1 cellular context compared by ENCODE assay signal in the genomic region with DNA sequence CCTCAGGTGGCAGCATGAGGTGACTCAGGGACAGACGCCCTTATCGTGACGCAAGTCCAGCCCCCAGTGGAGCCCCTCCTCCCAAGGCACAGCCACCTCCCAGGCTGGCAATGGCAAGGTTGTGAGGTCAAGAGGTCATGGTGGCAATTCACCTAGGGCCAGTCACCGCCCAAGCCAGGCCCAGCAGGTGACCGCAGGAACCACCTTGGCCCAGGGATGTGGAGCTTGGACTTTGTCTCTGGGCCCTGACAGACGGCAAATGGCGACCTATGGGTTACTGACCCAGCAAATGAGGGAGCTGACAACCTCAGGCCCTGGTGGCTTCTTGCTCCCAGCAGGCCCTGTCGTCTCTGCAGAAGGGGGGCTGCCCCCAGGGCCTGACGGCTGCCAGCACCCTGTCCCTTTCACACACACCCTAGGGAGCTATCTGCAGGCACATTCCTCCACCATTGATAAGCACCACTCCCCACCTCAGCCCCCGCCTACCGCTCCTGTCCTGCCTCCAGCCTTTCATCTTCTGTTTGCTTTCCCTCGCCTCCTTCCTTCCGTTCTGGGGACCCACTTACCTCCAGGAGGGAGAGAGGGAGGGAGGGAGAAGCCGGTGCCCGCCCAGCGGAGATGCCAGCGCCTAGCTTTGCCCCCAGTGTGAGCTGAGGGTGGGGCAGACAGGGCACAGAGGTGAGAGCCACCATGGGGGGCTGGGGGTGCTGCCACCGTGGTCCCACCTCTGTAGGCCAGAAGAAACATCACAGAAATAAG.
TF ChIP-seq lines count a peak whose summit lies in the region.

No MANE protein-coding gene starts in this region.

TF ChIP-seq in HepG2, 621 proteins besides CTCF, POLR2A, EP300 and RAD21 (continued from another document and continues in another):
- TF ChIP-seq, protein P1, sequence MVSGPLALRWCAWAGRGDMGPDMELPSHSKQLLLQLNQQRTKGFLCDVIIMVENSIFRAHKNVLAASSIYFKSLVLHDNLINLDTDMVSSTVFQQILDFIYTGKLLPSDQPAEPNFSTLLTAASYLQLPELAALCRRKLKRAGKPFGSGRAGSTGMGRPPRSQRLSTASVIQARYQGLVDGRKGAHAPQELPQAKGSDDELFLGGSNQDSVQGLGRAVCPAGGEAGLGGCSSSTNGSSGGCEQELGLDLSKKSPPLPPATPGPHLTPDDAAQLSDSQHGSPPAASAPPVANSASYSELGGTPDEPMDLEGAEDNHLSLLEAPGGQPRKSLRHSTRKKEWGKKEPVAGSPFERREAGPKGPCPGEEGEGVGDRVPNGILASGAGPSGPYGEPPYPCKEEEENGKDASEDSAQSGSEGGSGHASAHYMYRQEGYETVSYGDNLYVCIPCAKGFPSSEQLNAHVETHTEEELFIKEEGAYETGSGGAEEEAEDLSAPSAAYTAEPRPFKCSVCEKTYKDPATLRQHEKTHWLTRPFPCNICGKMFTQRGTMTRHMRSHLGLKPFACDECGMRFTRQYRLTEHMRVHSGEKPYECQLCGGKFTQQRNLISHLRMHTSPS (CRISPR knock-in tag; IDR thresholded peaks at IDR 0.05; ENCODE audit: low read depth), result peak; percentile 99
- no peak for TF ChIP-seq SOX6 (IDR thresholded peaks at IDR 0.05)
- TF ChIP-seq SOX6 (CRISPR knock-in tag; IDR thresholded peaks at IDR 0.05), result peak; percentile 90
- peak; percentile 46 for TF ChIP-seq TAF1 (CRISPR knock-in tag; IDR thresholded peaks at IDR 0.05)
- TF ChIP-seq, protein P2, sequence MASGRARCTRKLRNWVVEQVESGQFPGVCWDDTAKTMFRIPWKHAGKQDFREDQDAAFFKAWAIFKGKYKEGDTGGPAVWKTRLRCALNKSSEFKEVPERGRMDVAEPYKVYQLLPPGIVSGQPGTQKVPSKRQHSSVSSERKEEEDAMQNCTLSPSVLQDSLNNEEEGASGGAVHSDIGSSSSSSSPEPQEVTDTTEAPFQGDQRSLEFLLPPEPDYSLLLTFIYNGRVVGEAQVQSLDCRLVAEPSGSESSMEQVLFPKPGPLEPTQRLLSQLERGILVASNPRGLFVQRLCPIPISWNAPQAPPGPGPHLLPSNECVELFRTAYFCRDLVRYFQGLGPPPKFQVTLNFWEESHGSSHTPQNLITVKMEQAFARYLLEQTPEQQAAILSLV (CRISPR knock-in tag; IDR thresholded peaks at IDR 0.05; ENCODE audit: borderline replicate concordance), result peak; percentile 62; the same call in 1 of the 2 replicates
- TF ChIP-seq NKX3-1 (CRISPR knock-in tag; IDR thresholded peaks at IDR 0.05), result peak; percentile 61; the same call in 1 of the 2 replicates
- peak; percentile 93 for TF ChIP-seq RXRB (CRISPR knock-in tag; IDR thresholded peaks at IDR 0.05; ENCODE audit: borderline replicate concordance)
- no peak for TF ChIP-seq RARG (CRISPR knock-in tag; IDR thresholded peaks at IDR 0.05; ENCODE audit: low read depth)
- TF ChIP-seq NFE2L2 (IDR thresholded peaks at IDR 0.05; ENCODE audit: low read length), result no peak
- TF ChIP-seq ZEB1 (IDR thresholded peaks at IDR 0.05; ENCODE audit: insufficient replicate concordance, low read depth), result peak; percentile 71
- TF ChIP-seq, protein P3, sequence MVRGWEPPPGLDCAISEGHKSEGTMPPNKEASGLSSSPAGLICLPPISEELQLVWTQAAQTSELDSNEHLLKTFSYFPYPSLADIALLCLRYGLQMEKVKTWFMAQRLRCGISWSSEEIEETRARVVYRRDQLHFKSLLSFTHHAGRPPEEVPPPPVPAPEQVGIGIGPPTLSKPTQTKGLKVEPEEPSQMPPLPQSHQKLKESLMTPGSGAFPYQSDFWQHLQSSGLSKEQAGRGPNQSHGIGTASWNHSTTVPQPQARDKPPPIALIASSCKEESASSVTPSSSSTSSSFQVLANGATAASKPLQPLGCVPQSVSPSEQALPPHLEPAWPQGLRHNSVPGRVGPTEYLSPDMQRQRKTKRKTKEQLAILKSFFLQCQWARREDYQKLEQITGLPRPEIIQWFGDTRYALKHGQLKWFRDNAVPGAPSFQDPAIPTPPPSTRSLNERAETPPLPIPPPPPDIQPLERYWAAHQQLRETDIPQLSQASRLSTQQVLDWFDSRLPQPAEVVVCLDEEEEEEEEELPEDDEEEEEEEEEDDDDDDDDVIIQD (CRISPR knock-in tag; IDR thresholded peaks at IDR 0.05; ENCODE audit: low read depth), result peak; percentile 67; the same call in 1 of the 2 replicates
- peak; percentile 87 for TF ChIP-seq ZBTB7B (CRISPR knock-in tag; IDR thresholded peaks at IDR 0.05)
- no peak for TF ChIP-seq ATRX (CRISPR knock-in tag; IDR thresholded peaks at IDR 0.05; ENCODE audit: borderline replicate concordance)
- peak; percentile 91 for TF ChIP-seq GATAD2A (CRISPR knock-in tag; IDR thresholded peaks at IDR 0.05)
- TF ChIP-seq GTF3A (CRISPR knock-in tag; conservative IDR thresholded peaks at IDR 0.05), result peak; percentile 91
- 0 out of 2 replicates have a peak, but pooled peaks have one; percentile 25 for TF ChIP-seq ZNF614 (CRISPR knock-in tag; IDR thresholded peaks at IDR 0.05; ENCODE audit: borderline replicate concordance)
- TF ChIP-seq, protein P4, sequence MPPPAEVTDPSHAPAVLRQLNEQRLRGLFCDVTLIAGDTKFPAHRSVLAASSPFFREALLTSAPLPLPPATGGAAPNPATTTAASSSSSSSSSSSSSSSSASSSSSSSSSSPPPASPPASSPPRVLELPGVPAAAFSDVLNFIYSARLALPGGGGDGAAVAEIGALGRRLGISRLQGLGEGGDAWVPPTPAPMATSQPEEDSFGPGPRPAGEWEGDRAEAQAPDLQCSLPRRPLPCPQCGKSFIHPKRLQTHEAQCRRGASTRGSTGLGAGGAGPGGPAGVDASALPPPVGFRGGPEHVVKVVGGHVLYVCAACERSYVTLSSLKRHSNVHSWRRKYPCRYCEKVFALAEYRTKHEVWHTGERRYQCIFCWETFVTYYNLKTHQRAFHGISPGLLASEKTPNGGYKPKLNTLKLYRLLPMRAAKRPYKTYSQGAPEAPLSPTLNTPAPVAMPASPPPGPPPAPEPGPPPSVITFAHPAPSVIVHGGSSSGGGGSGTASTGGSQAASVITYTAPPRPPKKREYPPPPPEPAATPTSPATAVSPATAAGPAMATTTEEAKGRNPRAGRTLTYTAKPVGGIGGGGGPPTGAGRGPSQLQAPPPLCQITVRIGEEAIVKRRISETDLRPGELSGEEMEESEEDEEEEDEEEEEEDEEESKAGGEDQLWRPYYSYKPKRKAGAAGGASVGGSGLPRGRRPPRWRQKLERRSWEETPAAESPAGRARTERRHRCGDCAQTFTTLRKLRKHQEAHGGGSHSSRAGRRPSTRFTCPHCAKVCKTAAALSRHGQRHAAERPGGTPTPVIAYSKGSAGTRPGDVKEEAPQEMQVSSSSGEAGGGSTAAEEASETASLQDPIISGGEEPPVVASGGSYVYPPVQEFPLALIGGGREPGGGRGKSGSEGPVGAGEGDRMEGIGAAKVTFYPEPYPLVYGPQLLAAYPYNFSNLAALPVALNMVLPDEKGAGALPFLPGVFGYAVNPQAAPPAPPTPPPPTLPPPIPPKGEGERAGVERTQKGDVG (CRISPR knock-in tag; IDR thresholded peaks at IDR 0.05; ENCODE audit: borderline replicate concordance), result peak; percentile 57; the same call in 1 of the 2 replicates
- TF ChIP-seq ZSCAN29 (CRISPR knock-in tag; conservative IDR thresholded peaks at IDR 0.05), result 0 out of 2 replicates have a peak, but pooled peaks have one; percentile 60
- peak; percentile 88 for TF ChIP-seq AKAP8 (CRISPR knock-in tag; IDR thresholded peaks at IDR 0.05)
- no peak for TF ChIP-seq SKI (IDR thresholded peaks at IDR 0.05; ENCODE audit: partially characterized antibody)
- no peak; the same call in 1 of the 2 replicates for TF ChIP-seq ZNF670 (CRISPR knock-in tag; IDR thresholded peaks at IDR 0.05; ENCODE audit: borderline replicate concordance)
- TF ChIP-seq, protein P5, sequence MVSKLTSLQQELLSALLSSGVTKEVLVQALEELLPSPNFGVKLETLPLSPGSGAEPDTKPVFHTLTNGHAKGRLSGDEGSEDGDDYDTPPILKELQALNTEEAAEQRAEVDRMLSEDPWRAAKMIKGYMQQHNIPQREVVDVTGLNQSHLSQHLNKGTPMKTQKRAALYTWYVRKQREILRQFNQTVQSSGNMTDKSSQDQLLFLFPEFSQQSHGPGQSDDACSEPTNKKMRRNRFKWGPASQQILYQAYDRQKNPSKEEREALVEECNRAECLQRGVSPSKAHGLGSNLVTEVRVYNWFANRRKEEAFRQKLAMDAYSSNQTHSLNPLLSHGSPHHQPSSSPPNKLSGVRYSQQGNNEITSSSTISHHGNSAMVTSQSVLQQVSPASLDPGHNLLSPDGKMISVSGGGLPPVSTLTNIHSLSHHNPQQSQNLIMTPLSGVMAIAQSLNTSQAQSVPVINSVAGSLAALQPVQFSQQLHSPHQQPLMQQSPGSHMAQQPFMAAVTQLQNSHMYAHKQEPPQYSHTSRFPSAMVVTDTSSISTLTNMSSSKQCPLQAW (CRISPR knock-in tag; IDR thresholded peaks at IDR 0.05), result peak; percentile 88; the same call in 1 of the 2 replicates
- no peak for TF ChIP-seq ZSCAN30 (CRISPR knock-in tag; IDR thresholded peaks at IDR 0.05)
- peak; percentile 93 for TF ChIP-seq TGIF2 (CRISPR knock-in tag; IDR thresholded peaks at IDR 0.05)
- TF ChIP-seq, protein P6, sequence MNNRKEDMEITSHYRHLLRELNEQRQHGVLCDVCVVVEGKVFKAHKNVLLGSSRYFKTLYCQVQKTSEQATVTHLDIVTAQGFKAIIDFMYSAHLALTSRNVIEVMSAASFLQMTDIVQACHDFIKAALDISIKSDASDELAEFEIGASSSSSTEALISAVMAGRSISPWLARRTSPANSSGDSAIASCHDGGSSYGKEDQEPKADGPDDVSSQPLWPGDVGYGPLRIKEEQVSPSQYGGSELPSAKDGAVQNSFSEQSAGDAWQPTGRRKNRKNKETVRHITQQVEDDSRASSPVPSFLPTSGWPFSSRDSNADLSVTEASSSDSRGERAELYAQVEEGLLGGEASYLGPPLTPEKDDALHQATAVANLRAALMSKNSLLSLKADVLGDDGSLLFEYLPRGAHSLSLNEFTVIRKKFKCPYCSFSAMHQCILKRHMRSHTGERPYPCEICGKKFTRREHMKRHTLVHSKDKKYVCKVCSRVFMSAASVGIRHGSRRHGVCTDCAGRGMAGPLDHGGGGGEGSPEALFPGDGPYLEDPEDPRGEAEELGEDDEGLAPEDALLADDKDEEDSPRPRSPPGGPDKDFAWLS (CRISPR knock-in tag; IDR thresholded peaks at IDR 0.05; ENCODE audit: borderline replicate concordance), result peak; percentile 73; the same call in 1 of the 2 replicates
- peak; percentile 93 for TF ChIP-seq RXRA (CRISPR knock-in tag; IDR thresholded peaks at IDR 0.05)
- peak; percentile 69; the same call in 1 of the 2 replicates for TF ChIP-seq SALL2 (CRISPR knock-in tag; IDR thresholded peaks at IDR 0.05)
- TF ChIP-seq, protein P7, sequence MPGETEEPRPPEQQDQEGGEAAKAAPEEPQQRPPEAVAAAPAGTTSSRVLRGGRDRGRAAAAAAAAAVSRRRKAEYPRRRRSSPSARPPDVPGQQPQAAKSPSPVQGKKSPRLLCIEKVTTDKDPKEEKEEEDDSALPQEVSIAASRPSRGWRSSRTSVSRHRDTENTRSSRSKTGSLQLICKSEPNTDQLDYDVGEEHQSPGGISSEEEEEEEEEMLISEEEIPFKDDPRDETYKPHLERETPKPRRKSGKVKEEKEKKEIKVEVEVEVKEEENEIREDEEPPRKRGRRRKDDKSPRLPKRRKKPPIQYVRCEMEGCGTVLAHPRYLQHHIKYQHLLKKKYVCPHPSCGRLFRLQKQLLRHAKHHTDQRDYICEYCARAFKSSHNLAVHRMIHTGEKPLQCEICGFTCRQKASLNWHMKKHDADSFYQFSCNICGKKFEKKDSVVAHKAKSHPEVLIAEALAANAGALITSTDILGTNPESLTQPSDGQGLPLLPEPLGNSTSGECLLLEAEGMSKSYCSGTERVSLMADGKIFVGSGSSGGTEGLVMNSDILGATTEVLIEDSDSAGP (CRISPR knock-in tag; IDR thresholded peaks at IDR 0.05; ENCODE audit: borderline replicate concordance), result peak; percentile 88
- TF ChIP-seq MAFF (IDR thresholded peaks at IDR 0.05; ENCODE audit: low read depth, low read length), result no peak
- TF ChIP-seq NFKBIZ (CRISPR knock-in tag; IDR thresholded peaks at IDR 0.05), result peak; percentile 83; the same call in 1 of the 2 replicates
- peak; percentile 65 for TF ChIP-seq ZNF563 (CRISPR knock-in tag; IDR thresholded peaks at IDR 0.05)
- TF ChIP-seq ZNF34 (CRISPR knock-in tag; IDR thresholded peaks at IDR 0.05; ENCODE audit: borderline replicate concordance), result 0 out of 2 replicates have a peak, but pooled peaks have one; percentile 53
- TF ChIP-seq MIER2 (CRISPR knock-in tag; IDR thresholded peaks at IDR 0.05), result peak; percentile 53; the same call in 1 of the 2 replicates
- TF ChIP-seq ZNF430 (CRISPR knock-in tag; IDR thresholded peaks at IDR 0.05), result peak; percentile 78
- no peak for TF ChIP-seq PAX8 (CRISPR knock-in tag; IDR thresholded peaks at IDR 0.05; ENCODE audit: borderline replicate concordance)
- 0 out of 2 replicates have a peak, but pooled peaks have one; percentile 47 for TF ChIP-seq ZNF703 (CRISPR knock-in tag; IDR thresholded peaks at IDR 0.05; ENCODE audit: borderline replicate concordance)
- TF ChIP-seq NRL (CRISPR knock-in tag; IDR thresholded peaks at IDR 0.05; ENCODE audit: borderline replicate concordance), result no peak
- TF ChIP-seq, protein P8, sequence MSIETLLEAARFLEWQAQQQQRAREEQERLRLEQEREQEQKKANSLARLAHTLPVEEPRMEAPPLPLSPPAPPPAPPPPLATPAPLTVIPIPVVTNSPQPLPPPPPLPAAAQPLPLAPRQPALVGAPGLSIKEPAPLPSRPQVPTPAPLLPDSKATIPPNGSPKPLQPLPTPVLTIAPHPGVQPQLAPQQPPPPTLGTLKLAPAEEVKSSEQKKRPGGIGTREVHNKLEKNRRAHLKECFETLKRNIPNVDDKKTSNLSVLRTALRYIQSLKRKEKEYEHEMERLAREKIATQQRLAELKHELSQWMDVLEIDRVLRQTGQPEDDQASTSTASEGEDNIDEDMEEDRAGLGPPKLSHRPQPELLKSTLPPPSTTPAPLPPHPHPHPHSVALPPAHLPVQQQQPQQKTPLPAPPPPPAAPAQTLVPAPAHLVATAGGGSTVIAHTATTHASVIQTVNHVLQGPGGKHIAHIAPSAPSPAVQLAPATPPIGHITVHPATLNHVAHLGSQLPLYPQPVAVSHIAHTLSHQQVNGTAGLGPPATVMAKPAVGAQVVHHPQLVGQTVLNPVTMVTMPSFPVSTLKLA (IDR thresholded peaks at IDR 0.05), result 0 out of 2 replicates have a peak, but pooled peaks have one; percentile 31
- peak; percentile 77 for TF ChIP-seq NR2C2 (CRISPR knock-in tag; IDR thresholded peaks at IDR 0.05; ENCODE audit: borderline replicate concordance)
- TF ChIP-seq RFX3 (CRISPR knock-in tag; IDR thresholded peaks at IDR 0.05), result 0 out of 2 replicates have a peak, but pooled peaks have one; percentile 16
